In genomic region chr9:12702160-12702758, GRCh38 we compare ENCODE assay signal across 8 cellular contexts. TPM values are rescaled to one million over a fixed set of nuclear protein-coding genes. Genes with fewer than 3 reads are reported as not detected.
DNase-seq lines count a peak whose midpoint lies in the region; TF ChIP-seq lines count a peak whose summit lies in the region.

No MANE protein-coding gene starts in this region.

- no peaks in the 10 kb centered on the region for H3K4me1 ChIP-seq in OCI-LY3 (ENCODE audit: low read length)
- H3K4me1 ChIP-seq in OCI-LY7 (ENCODE audit: insufficient read depth, low read length, poor library complexity, severe bottlenecking) = no peaks in the 10 kb centered on the region
- H3K4me1 ChIP-seq in effector memory CD4-positive, alpha-beta T cell (ENCODE audit: control insufficient read depth, insufficient read depth, low read length, poor library complexity, severe bottlenecking) = no peaks in the 10 kb centered on the region

- H3K4me2 ChIP-seq in OCI-LY3 (ENCODE audit: low read length) (no peak overlapping the region), OCI-LY7 (ENCODE audit: low read length) (no peak overlapping the region)

- no peaks in the 10 kb centered on the region for H3K36me3 Mint-ChIP-seq in osteocyte (ENCODE audit: unreplicated experiment)

- TF ChIP-seq CTCF in OCI-LY3 (IDR thresholded peaks at IDR 0.05; ENCODE audit: low read depth, low read length) = peak; percentile 15; the same call in 1 of the 2 replicates
- TF ChIP-seq CTCF in fibroblast of mammary gland (conservative IDR thresholded peaks at IDR 0.05; ENCODE audit: control insufficient read depth, insufficient read depth, low read depth, low read length) = peak; percentile 75
- peak; percentile 70 for TF ChIP-seq CTCF in osteocyte (IDR thresholded peaks at IDR 0.05)
- no peak for TF ChIP-seq CTCF in OCI-LY7 (conservative IDR thresholded peaks at IDR 0.05; ENCODE audit: low read length)

- POLR2A ChIA-PET in OCI-LY7 (lab: Charles Lee) = no interaction called here

- H3K27ac ChIP-seq in OCI-LY3 (ENCODE audit: low read length) (no peak overlapping the region), OCI-LY7 (ENCODE audit: low read depth, low read length, poor library complexity, severe bottlenecking) (no peak overlapping the region)
- no peak overlapping the region for H3K27ac ChIP-seq in effector memory CD4-positive, alpha-beta T cell (ENCODE audit: insufficient read depth, low read length, poor library complexity, severe bottlenecking)

- no peaks in the 10 kb centered on the region for H3K9me3 Mint-ChIP-seq in osteocyte (ENCODE audit: unreplicated experiment)

- H3K36me3 ChIP-seq in OCI-LY3 (replicated peaks; ENCODE audit: low read depth, low read length) (no peaks in the 10 kb centered on the region), OCI-LY7 (ENCODE audit: insufficient read depth, low read length) (no peaks in the 10 kb centered on the region)
- no peaks in the 10 kb centered on the region for H3K36me3 ChIP-seq in effector memory CD4-positive, alpha-beta T cell (ENCODE audit: control insufficient read depth, insufficient read depth, low read length)

- no peak overlapping the region for H3K27ac Mint-ChIP-seq in osteocyte (ENCODE audit: unreplicated experiment)

- H3K9me2 ChIP-seq in OCI-LY7 (ENCODE audit: insufficient read depth, low read length) = no peaks in the 10 kb centered on the region

- H3K9me3 ChIP-seq in OCI-LY3 (ENCODE audit: insufficient read depth, low read length) (no peaks in the 10 kb centered on the region), OCI-LY7 (ENCODE audit: low read length) (no peaks in the 10 kb centered on the region)
- no peaks in the 10 kb centered on the region for H3K9me3 ChIP-seq in effector memory CD4-positive, alpha-beta T cell (ENCODE audit: control insufficient read depth, low read length)

- H3K4me3 Mint-ChIP-seq in osteocyte (ENCODE audit: unreplicated experiment) = no peak overlapping the region

- CTCF ChIA-PET in OCI-LY7 (lab: Charles Lee; ENCODE audit: unreplicated experiment) = no interaction called here

- H2AFZ ChIP-seq in OCI-LY3 (ENCODE audit: low read depth, low read length) (no peak overlapping the region), OCI-LY7 (ENCODE audit: low read length) (no peak overlapping the region)

- H3K27me3 Mint-ChIP-seq in osteocyte (ENCODE audit: unreplicated experiment) = no peaks in the 10 kb centered on the region

- DNase-seq in GM03348 (ENCODE audit: low spot score) (peak; percentile 40), fibroblast of mammary gland (ENCODE audit: low read depth) (peak; percentile 76), osteocyte (ENCODE audit: extremely low spot score, unreplicated experiment) (no peak), NCI-H1092 treated with DMSO at 0.1 percent for 48 hours (lab: John Stamatoyannopoulos, UW) (no peak), OCI-LY7 (ENCODE audit: low spot score) (no peak)
- DNase-seq in activated T-cell treated with anti-CD3 and anti-CD28 coated beads, Interleukin-2, amount 50 U/mL, for 1 hour = no peak
- DNase-seq in effector memory CD4-positive, alpha-beta T cell = no peak

- no TSS peak for BruUV-seq in OCI-LY7 (replicated peaks; lab: Mats Ljungman, UMichigan)

- peaks cover 23% of the 10 kb centered on the region for H3K4me1 Mint-ChIP-seq in osteocyte (ENCODE audit: unreplicated experiment)

- H3K4me3 ChIP-seq in OCI-LY3 (ENCODE audit: low read length) = no peak overlapping the region
- no peak overlapping the region for H3K4me3 ChIP-seq in fibroblast of mammary gland (ENCODE audit: control insufficient read depth, low read depth, low read length)
- no peak overlapping the region for H3K4me3 ChIP-seq in OCI-LY7 (ENCODE audit: low read depth, low read length, poor library complexity, severe bottlenecking)
- H3K4me3 ChIP-seq in effector memory CD4-positive, alpha-beta T cell (ENCODE audit: insufficient read depth, low read depth, low read length, poor library complexity, severe bottlenecking) = no peak overlapping the region

- H4K20me1 ChIP-seq in OCI-LY3 (ENCODE audit: insufficient read depth, low read length) = no peaks in the 10 kb centered on the region
- H4K20me1 ChIP-seq in OCI-LY7 (ENCODE audit: insufficient read depth, low read length) = no peaks in the 10 kb centered on the region

- H3K79me2 ChIP-seq in OCI-LY3 (ENCODE audit: low read length) (no peaks in the 10 kb centered on the region), OCI-LY7 (ENCODE audit: insufficient read depth, low read depth, low read length) (no peaks in the 10 kb centered on the region)

- H3K9ac ChIP-seq in OCI-LY3 (ENCODE audit: low read length) = no peak overlapping the region

- no peaks in the 10 kb centered on the region for H3K27me3 ChIP-seq in OCI-LY3 (ENCODE audit: low read depth, low read length)
- no peaks in the 10 kb centered on the region for H3K27me3 ChIP-seq in effector memory CD4-positive, alpha-beta T cell (replicated peaks; ENCODE audit: control insufficient read depth, insufficient read depth, low read length, poor library complexity, severe bottlenecking)

- intact Hi-C loops in OCI-LY7 (cut with micrococcal nuclease; ENCODE audit: unreplicated experiment) = no loop called here

RNA-seq across cellular contexts. Expression of gene TYRP1, which starts 9.1 kb away (rescaled TPM):
- total RNA-seq in osteocyte (not detected in 2 replicates), OCI-LY7 (2022) (not detected in 2 replicates)
- not detected in 2 replicates for total RNA-seq in OCI-LY7 (2014; rRNA removed; shearing (Covaris generic))

Comparison
In these comparisons a context has a peak if more than half of its experiments do, and no peak if none do; other contexts are left out.
1. DNase-seq: peak in GM03348 (single experiment) and fibroblast of mammary gland (single experiment); none in osteocyte (single experiment), activated T-cell treated with anti-CD3 and anti-CD28 coated beads, Interleukin-2, amount 50 U/mL, for 1 hour (single experiment), NCI-H1092 treated with DMSO at 0.1 percent for 48 hours (single experiment), OCI-LY7 (single experiment) and effector memory CD4-positive, alpha-beta T cell (0 of 3).